ENCODE assay signal across 1 cellular context in the genomic region with DNA sequence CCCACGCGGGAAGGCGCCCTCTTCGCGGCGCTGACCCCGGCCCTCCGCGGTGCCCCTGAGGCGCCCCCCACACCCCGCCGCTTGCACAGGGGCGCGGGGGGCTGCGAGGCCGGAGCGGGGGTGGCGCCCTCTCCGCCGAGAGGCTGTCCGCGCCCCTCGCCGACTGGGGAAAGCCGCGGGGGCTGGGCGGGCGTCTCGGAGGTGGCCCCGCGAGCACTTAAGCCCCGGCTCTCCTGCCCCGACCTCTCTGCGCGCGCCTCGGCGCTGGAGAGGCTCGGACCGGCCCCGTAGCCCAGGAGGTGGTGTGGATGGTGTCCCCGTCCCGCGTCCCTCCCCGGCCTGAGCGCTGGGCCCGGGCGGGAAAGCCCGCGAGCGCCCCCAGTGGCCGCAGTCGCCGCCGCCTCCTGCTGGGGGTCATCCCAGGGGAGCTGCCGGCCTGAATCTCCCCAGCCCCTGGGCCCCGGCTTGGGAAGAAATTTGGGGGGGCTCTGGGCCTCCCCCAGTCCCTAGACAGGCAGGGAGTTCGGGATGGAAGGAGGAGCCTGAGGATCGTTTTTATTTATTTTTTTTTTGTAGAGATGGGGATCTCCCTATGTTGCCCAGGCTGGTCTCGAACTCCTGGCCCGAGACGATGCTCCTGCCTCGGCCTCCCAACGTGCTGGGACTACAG.
TF ChIP-seq lines count a peak whose summit lies in the region.

No MANE protein-coding gene starts in this region.

TF ChIP-seq in K562, 482 proteins besides CTCF, POLR2A, EP300 and RAD21 (continued from another document and continues in another):
- TF ChIP-seq, protein P1, sequence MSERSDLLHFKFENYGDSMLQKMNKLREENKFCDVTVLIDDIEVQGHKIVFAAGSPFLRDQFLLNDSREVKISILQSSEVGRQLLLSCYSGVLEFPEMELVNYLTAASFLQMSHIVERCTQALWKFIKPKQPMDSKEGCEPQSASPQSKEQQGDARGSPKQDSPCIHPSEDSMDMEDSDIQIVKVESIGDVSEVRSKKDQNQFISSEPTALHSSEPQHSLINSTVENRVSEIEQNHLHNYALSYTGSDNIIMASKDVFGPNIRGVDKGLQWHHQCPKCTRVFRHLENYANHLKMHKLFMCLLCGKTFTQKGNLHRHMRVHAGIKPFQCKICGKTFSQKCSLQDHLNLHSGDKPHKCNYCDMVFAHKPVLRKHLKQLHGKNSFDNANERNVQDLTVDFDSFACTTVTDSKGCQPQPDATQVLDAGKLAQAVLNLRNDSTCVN (CRISPR knock-in tag; IDR thresholded peaks at IDR 0.05) = no peak
- no peak for TF ChIP-seq KLF6 (CRISPR knock-in tag; IDR thresholded peaks at IDR 0.05; ENCODE audit: borderline replicate concordance)
- TF ChIP-seq NUFIP1 (IDR thresholded peaks at IDR 0.05; ENCODE audit: partially characterized antibody) = no peak
- no peak for TF ChIP-seq ZC3H11A (IDR thresholded peaks at IDR 0.05; ENCODE audit: low read depth, low read length)
- no peak for TF ChIP-seq DDX20 (tag; IDR thresholded peaks at IDR 0.05; ENCODE audit: low read depth)
- no peak for TF ChIP-seq ZNF212 (CRISPR knock-in tag; IDR thresholded peaks at IDR 0.05)
- TF ChIP-seq RFX5 (IDR thresholded peaks at IDR 0.05; ENCODE audit: low read depth, low read length) = no peak
- no peak for TF ChIP-seq CCAR2 (IDR thresholded peaks at IDR 0.05; ENCODE audit: low read depth, low read length)
- TF ChIP-seq, protein P2, sequence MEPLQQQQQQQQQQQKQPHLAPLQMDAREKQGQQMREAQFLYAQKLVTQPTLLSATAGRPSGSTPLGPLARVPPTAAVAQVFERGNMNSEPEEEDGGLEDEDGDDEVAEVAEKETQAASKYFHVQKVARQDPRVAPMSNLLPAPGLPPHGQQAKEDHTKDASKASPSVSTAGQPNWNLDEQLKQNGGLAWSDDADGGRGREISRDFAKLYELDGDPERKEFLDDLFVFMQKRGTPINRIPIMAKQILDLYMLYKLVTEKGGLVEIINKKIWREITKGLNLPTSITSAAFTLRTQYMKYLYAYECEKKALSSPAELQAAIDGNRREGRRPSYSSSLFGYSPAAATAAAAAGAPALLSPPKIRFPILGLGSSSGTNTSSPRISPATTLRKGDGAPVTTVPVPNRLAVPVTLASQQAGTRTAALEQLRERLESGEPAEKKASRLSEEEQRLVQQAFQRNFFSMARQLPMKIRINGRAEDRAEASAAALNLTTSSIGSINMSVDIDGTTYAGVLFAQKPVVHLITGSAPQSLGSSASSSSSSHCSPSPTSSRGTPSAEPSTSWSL (CRISPR knock-in tag; IDR thresholded peaks at IDR 0.05; ENCODE audit: borderline replicate concordance) = no peak
- TF ChIP-seq RAD51 (IDR thresholded peaks at IDR 0.05; ENCODE audit: borderline replicate concordance, low read depth) = no peak
- TF ChIP-seq GTF2F1 (IDR thresholded peaks at IDR 0.05; ENCODE audit: low read depth, low read length) = no peak
- TF ChIP-seq CBFA2T3 (IDR thresholded peaks at IDR 0.05) = no peak
- TF ChIP-seq, protein P3, sequence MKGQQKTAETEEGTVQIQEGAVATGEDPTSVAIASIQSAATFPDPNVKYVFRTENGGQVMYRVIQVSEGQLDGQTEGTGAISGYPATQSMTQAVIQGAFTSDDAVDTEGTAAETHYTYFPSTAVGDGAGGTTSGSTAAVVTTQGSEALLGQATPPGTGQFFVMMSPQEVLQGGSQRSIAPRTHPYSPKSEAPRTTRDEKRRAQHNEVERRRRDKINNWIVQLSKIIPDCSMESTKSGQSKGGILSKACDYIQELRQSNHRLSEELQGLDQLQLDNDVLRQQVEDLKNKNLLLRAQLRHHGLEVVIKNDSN (CRISPR knock-in tag; IDR thresholded peaks at IDR 0.05) = no peak
- no peak for TF ChIP-seq MCM7 (IDR thresholded peaks at IDR 0.05)
- peak; percentile 46; the same call in 1 of the 2 replicates for TF ChIP-seq JUND (IDR thresholded peaks at IDR 0.05; ENCODE audit: borderline replicate concordance, low read depth, low read length)
- TF ChIP-seq JUND (tag; IDR thresholded peaks at IDR 0.05; ENCODE audit: borderline replicate concordance, low read depth, low read length) = no peak; the same call in 2 of the 3 replicates
- no peak for TF ChIP-seq ARHGAP35 (IDR thresholded peaks at IDR 0.05; ENCODE audit: partially characterized antibody)
- no peak for TF ChIP-seq ZBTB1 (CRISPR knock-in tag; IDR thresholded peaks at IDR 0.05; ENCODE audit: borderline replicate concordance, low read depth)
- TF ChIP-seq PCBP2 (IDR thresholded peaks at IDR 0.05; ENCODE audit: low read depth, low read length, poor library complexity, severe bottlenecking) = no peak
- TF ChIP-seq, protein P4, sequence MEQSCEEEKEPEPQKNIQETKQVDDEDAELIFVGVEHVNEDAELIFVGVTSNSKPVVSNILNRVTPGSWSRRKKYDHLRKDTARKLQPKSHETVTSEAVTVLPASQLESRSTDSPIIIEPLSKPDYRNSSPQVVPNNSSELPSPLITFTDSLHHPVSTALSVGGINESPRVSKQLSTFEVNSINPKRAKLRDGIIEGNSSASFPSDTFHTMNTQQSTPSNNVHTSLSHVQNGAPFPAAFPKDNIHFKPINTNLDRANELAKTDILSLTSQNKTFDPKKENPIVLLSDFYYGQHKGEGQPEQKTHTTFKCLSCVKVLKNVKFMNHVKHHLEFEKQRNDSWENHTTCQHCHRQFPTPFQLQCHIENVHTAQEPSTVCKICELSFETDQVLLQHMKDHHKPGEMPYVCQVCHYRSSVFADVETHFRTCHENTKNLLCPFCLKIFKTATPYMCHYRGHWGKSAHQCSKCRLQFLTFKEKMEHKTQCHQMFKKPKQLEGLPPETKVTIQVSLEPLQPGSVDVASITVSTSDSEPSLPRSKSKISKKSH (CRISPR knock-in tag; IDR thresholded peaks at IDR 0.05) = no peak
- TF ChIP-seq SNIP1 (IDR thresholded peaks at IDR 0.05; ENCODE audit: low read depth) = no peak
- no peak for TF ChIP-seq MYBL2 (IDR thresholded peaks at IDR 0.05; ENCODE audit: low read depth)
- no peak for TF ChIP-seq MYBL2 (CRISPR knock-in tag; IDR thresholded peaks at IDR 0.05; ENCODE audit: borderline replicate concordance)
- no peak for TF ChIP-seq HNRNPH1 (optimal IDR thresholded peaks at IDR 0.05; ENCODE audit: low read depth, low read length)
- TF ChIP-seq POLR3G (IDR thresholded peaks at IDR 0.05; ENCODE audit: extremely low read depth, insufficient read length, insufficient replicate concordance) = no peak
- TF ChIP-seq ZNF184 (CRISPR knock-in tag; IDR thresholded peaks at IDR 0.05) = no peak
- TF ChIP-seq ZNF143 (CRISPR knock-in tag; IDR thresholded peaks at IDR 0.05) = no peak
- TF ChIP-seq RFX1 (IDR thresholded peaks at IDR 0.05) = no peak
- TF ChIP-seq, protein P5, sequence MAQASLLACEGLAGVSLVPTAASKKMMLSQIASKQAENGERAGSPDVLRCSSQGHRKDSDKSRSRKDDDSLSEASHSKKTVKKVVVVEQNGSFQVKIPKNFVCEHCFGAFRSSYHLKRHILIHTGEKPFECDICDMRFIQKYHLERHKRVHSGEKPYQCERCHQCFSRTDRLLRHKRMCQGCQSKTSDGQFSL (CRISPR knock-in tag; IDR thresholded peaks at IDR 0.05) = no peak
- TF ChIP-seq, protein P5 (tag; IDR thresholded peaks at IDR 0.05) = no peak
- TF ChIP-seq, protein P6, sequence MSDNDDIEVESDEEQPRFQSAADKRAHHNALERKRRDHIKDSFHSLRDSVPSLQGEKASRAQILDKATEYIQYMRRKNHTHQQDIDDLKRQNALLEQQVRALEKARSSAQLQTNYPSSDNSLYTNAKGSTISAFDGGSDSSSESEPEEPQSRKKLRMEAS (CRISPR knock-in tag; IDR thresholded peaks at IDR 0.05) = 0 out of 2 replicates have a peak, but pooled peaks have one; percentile 35
- TF ChIP-seq KLF16 (IDR thresholded peaks at IDR 0.05) = peak; percentile 61; the same call in 1 of the 2 replicates
- no peak for TF ChIP-seq PPARD (CRISPR knock-in tag; IDR thresholded peaks at IDR 0.05)
- TF ChIP-seq SRSF3 (IDR thresholded peaks at IDR 0.05; ENCODE audit: insufficient read depth, low read length) = no peak
- TF ChIP-seq, protein P7, sequence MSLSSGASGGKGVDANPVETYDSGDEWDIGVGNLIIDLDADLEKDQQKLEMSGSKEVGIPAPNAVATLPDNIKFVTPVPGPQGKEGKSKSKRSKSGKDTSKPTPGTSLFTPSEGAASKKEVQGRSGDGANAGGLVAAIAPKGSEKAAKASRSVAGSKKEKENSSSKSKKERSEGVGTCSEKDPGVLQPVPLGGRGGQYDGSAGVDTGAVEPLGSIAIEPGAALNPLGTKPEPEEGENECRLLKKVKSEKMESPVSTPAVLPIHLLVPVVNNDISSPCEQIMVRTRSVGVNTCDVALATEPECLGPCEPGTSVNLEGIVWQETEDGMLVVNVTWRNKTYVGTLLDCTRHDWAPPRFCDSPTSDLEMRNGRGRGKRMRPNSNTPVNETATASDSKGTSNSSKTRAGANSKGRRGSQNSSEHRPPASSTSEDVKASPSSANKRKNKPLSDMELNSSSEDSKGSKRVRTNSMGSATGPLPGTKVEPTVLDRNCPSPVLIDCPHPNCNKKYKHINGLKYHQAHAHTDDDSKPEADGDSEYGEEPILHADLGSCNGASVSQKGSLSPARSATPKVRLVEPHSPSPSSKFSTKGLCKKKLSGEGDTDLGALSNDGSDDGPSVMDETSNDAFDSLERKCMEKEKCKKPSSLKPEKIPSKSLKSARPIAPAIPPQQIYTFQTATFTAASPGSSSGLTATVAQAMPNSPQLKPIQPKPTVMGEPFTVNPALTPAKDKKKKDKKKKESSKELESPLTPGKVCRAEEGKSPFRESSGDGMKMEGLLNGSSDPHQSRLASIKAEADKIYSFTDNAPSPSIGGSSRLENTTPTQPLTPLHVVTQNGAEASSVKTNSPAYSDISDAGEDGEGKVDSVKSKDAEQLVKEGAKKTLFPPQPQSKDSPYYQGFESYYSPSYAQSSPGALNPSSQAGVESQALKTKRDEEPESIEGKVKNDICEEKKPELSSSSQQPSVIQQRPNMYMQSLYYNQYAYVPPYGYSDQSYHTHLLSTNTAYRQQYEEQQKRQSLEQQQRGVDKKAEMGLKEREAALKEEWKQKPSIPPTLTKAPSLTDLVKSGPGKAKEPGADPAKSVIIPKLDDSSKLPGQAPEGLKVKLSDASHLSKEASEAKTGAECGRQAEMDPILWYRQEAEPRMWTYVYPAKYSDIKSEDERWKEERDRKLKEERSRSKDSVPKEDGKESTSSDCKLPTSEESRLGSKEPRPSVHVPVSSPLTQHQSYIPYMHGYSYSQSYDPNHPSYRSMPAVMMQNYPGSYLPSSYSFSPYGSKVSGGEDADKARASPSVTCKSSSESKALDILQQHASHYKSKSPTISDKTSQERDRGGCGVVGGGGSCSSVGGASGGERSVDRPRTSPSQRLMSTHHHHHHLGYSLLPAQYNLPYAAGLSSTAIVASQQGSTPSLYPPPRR (CRISPR knock-in tag; IDR thresholded peaks at IDR 0.05; ENCODE audit: borderline replicate concordance) = no peak; the same call in 1 of the 2 replicates
- TF ChIP-seq, protein P8, sequence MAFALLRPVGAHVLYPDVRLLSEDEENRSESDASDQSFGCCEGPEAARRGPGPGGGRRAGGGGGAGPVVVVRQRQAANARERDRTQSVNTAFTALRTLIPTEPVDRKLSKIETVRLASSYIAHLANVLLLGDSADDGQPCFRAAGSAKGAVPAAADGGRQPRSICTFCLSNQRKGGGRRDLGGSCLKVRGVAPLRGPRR (CRISPR knock-in tag; IDR thresholded peaks at IDR 0.05) = no peak
- no peak for TF ChIP-seq RUNX1 (IDR thresholded peaks at IDR 0.05; ENCODE audit: low read depth)
- no peak for TF ChIP-seq PTBP1 (IDR thresholded peaks at IDR 0.05; ENCODE audit: low read depth, low read length)
- no peak for TF ChIP-seq CBFB (CRISPR knock-in tag; IDR thresholded peaks at IDR 0.05)
- no peak for TF ChIP-seq ZNF589 (CRISPR knock-in tag; IDR thresholded peaks at IDR 0.05; ENCODE audit: low read depth)
- TF ChIP-seq, protein P9, sequence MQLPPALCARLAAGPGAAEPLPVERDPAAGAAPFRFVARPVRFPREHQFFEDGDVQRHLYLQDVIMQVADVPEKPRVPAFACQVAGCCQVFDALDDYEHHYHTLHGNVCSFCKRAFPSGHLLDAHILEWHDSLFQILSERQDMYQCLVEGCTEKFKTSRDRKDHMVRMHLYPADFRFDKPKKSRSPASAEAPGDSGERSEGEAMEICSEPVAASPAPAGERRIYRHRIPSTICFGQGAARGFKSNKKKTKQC (CRISPR knock-in tag; IDR thresholded peaks at IDR 0.05) = no peak
- TF ChIP-seq GTF2A2 (tag; IDR thresholded peaks at IDR 0.05) = no peak
- TF ChIP-seq KDM5B (IDR thresholded peaks at IDR 0.05; ENCODE audit: insufficient replicate concordance, low read depth, low read length) = peak; percentile 67
- TF ChIP-seq NFXL1 (CRISPR knock-in tag; IDR thresholded peaks at IDR 0.05) = no peak
- TF ChIP-seq, protein P10, sequence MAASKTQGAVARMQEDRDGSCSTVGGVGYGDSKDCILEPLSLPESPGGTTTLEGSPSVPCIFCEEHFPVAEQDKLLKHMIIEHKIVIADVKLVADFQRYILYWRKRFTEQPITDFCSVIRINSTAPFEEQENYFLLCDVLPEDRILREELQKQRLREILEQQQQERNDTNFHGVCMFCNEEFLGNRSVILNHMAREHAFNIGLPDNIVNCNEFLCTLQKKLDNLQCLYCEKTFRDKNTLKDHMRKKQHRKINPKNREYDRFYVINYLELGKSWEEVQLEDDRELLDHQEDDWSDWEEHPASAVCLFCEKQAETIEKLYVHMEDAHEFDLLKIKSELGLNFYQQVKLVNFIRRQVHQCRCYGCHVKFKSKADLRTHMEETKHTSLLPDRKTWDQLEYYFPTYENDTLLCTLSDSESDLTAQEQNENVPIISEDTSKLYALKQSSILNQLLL (CRISPR knock-in tag; IDR thresholded peaks at IDR 0.05; ENCODE audit: borderline replicate concordance) = no peak
- TF ChIP-seq, protein P11, sequence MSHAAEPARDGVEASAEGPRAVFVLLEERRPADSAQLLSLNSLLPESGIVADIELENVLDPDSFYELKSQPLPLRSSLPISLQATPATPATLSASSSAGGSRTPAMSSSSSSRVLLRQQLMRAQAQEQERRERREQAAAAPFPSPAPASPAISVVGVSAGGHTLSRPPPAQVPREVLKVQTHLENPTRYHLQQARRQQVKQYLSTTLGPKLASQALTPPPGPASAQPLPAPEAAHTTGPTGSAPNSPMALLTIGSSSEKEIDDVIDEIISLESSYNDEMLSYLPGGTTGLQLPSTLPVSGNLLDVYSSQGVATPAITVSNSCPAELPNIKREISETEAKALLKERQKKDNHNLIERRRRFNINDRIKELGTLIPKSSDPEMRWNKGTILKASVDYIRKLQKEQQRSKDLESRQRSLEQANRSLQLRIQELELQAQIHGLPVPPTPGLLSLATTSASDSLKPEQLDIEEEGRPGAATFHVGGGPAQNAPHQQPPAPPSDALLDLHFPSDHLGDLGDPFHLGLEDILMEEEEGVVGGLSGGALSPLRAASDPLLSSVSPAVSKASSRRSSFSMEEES (CRISPR knock-in tag; IDR thresholded peaks at IDR 0.05) = no peak
- TF ChIP-seq, protein P12, sequence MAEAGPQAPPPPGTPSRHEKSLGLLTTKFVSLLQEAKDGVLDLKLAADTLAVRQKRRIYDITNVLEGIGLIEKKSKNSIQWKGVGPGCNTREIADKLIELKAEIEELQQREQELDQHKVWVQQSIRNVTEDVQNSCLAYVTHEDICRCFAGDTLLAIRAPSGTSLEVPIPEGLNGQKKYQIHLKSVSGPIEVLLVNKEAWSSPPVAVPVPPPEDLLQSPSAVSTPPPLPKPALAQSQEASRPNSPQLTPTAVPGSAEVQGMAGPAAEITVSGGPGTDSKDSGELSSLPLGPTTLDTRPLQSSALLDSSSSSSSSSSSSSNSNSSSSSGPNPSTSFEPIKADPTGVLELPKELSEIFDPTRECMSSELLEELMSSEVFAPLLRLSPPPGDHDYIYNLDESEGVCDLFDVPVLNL (CRISPR knock-in tag; IDR thresholded peaks at IDR 0.05; ENCODE audit: low read depth) = peak; percentile 85
- TF ChIP-seq ZBTB17 (CRISPR knock-in tag; IDR thresholded peaks at IDR 0.05) = peak; percentile 65
